14 cellular contexts compared by ENCODE assay signal in the genomic region with DNA sequence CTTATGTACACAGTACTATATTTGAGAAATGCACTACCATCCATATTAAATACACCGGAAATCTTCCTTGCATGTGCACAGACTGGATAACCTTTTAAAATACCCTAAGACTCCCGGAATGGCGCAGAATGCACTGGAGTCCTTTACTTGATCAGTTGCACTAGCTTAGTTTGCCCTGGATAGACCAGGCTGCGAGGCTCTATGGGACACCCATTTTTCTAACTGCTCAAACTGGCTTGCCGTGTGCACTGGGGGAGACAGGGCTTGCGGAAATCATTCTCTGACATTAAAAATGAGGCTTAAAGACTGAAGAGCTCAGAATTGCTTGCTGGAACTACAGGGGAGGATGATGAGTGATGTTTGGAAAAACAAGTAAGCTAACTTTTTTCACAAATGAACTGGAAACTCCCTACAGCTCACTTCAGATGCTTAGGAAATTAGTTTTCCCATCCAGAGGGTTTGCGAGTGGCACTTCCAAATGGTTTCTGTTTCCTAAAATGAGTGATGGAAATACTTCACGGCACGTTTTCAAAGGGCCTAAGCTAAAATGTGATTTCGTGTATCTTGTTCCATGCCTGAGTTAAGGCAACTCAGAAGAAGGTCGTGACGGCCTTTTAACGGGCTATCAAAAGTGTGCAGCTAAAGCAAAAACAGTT. TPM values are rescaled to one million over a fixed set of nuclear protein-coding genes. Genes with fewer than 3 reads are reported as not detected.
DNase-seq lines count a peak whose midpoint lies in the region; ATAC-seq and TF ChIP-seq lines count a peak whose summit lies in the region.
"Had no signal": no experiment of that assay in that cellular context is flagged by ENCODE, and none has a peak within 500 bp of the region (broad histone marks: within the 10 kb centered on the region; RNA-seq: fewer than 3 reads in every experiment).

No MANE protein-coding gene starts in this region.

- H3K36me3 ChIP-seq in heart left ventricle (peaks cover 0 to 8% (median 0%) of the 10 kb centered on the region in 9 donors), brain microvascular endothelial cell (replicated peaks) (no peaks in the 10 kb centered on the region), mucosa of rectum (ENCODE audit: control insufficient read depth in 2 of 2, insufficient read depth in 2 of 2, low read length in 2 of 2) (peaks cover 0 to 7% of the 10 kb centered on the region in 2 donors)

- H3K9me3 ChIP-seq in heart left ventricle: no peaks in the 10 kb centered on the region
- H3K9me3 ChIP-seq in mucosa of rectum (ENCODE audit: control insufficient read depth in 2 of 2, low read length in 2 of 2): no peaks in the 10 kb centered on the region

- no peak for TF ChIP-seq POLR2A in heart left ventricle (IDR thresholded peaks at IDR 0.05)

- H3K27ac ChIP-seq in heart left ventricle (peak overlapping the region in 7 of 12 donors; percentile 5 to 93 (median 44)), brain microvascular endothelial cell (peak overlapping the region; percentile 9), mucosa of rectum (ENCODE audit: low read depth in 2 of 2, low read length in 2 of 2) (peak overlapping the region; percentile 80 to 86)

- H3K4me1 ChIP-seq in heart left ventricle (peaks cover 6 to 69% (median 44%) of the 10 kb centered on the region in 12 donors), mucosa of rectum (ENCODE audit: control insufficient read depth in 2 of 2, insufficient read depth in 2 of 2, low read length in 2 of 2) (peaks cover 15 to 29% of the 10 kb centered on the region in 2 donors)

- intact Hi-C loops in heart left ventricle (cut with DNase I) (loop anchor here in 9 of 10 donors (5.0 to 10.0 kb wide), 12 partner anchors 40 to 337 kb away; a partner anchor contains a TSS), left cardiac atrium (cut with DNase I) (no loop called here)

- in situ Hi-C loops in brain microvascular endothelial cell (cut with HindIII; ENCODE audit: low pct_ligation_motif_present, low sequenced_read_pairs): no loop called here

- H3K4me1 Mint-ChIP-seq in type B pancreatic cell (ENCODE audit: unreplicated experiment): peaks cover 57% of the 10 kb centered on the region

- H3K27ac Mint-ChIP-seq in type B pancreatic cell: peak overlapping the region; percentile 95

- 60 to 78% (median 71%) methylated on average over 13 of the region's 13 CpGs for WGBS in heart left ventricle, 4 donors

- no peaks in the 10 kb centered on the region for H3K27me3 Mint-ChIP-seq in type B pancreatic cell

- H3K36me3 Mint-ChIP-seq in type B pancreatic cell: peaks cover 32% of the 10 kb centered on the region

- H3K4me3 ChIP-seq in heart left ventricle (peak overlapping the region in 8 of 12 donors; percentile 64 to 98 (median 90)), brain microvascular endothelial cell (ENCODE audit: low read depth, low read length) (no peak overlapping the region), mucosa of rectum (ENCODE audit: low read length in 2 of 2) (peak overlapping the region in 1 of 2 donors; percentile 89)

- no peaks in the 10 kb centered on the region for H3K27me3 ChIP-seq in heart left ventricle
- no peaks in the 10 kb centered on the region for H3K27me3 ChIP-seq in brain microvascular endothelial cell (replicated peaks)
- no peaks in the 10 kb centered on the region for H3K27me3 ChIP-seq in mucosa of rectum (ENCODE audit: control insufficient read depth in 2 of 2, insufficient read depth in 2 of 2, low read length in 2 of 2)

- DNase-seq in heart left ventricle (no peak), left cardiac atrium (no peak), brain microvascular endothelial cell (no peak), type B pancreatic cell (ENCODE audit: extremely low spot score, unreplicated experiment) (no peak), NCI-H1048 (lab: John Stamatoyannopoulos, UW) (no peak)
- no peak for DNase-seq in stimulated activated CD8-positive, alpha-beta memory T cell treated with anti-CD3 and anti-CD28 coated beads, Interleukin-4, amount 100 ng/mL, for 48 hours
- DNase-seq: effector CD8-positive, alpha-beta T cell; left colon; NCI-H2081 treated with DMSO at 0.1 percent for 48 hours; SIG-M5; stimulated activated CD4-positive, alpha-beta T cell treated with anti-CD3 and anti-CD28 coated beads, Interleukin-2, amount 100 ng/mL, for 48 hours had no signal

- peak overlapping the region in 1 of 2 donors; percentile 35 for H3K9ac ChIP-seq in mucosa of rectum (ENCODE audit: low read depth in 1 of 2, low read length in 2 of 2)

- TF ChIP-seq CTCF in heart left ventricle (IDR thresholded peaks at IDR 0.05): no peak
- TF ChIP-seq CTCF in brain microvascular endothelial cell (IDR thresholded peaks at IDR 0.05; ENCODE audit: low read depth, low read length, missing control alignments): no peak
- TF ChIP-seq CTCF in type B pancreatic cell (conservative IDR thresholded peaks at IDR 0.05): no peak

- no peaks in the 10 kb centered on the region for H3K9me3 Mint-ChIP-seq in type B pancreatic cell

- ATAC-seq in heart left ventricle: no peak
- ATAC-seq in left cardiac atrium: no peak
- no peak for ATAC-seq in HG03135 (IDR thresholded peaks at IDR 0.05; ENCODE audit: unreplicated experiment)
- ATAC-seq: HCT116, left colon had no signal

- H3K4me3 Mint-ChIP-seq in type B pancreatic cell: peak overlapping the region; percentile 94

RNA-seq across cellular contexts. Expression of a gene that starts 2.7 kb away (rescaled TPM):
- total RNA-seq in heart left ventricle (10 to 100 TPM; 28.4 to 54.2 (median 35.0) TPM), left cardiac atrium (10 to 100 TPM; 30.7 to 36.5 TPM), type B pancreatic cell (ENCODE audit: low replicate concordance) (86.4 and 103 TPM in 2 replicates)
- 10 to 100 TPM; 22.6 to 23.9 TPM for polyA plus RNA-seq in heart left ventricle

Comparison
In these comparisons a context has a peak if more than half of its experiments do, and no peak if none do; other contexts are left out.
1. intact Hi-C loops: an anchor here in heart left ventricle (5.0 to 10.0 kb wide); none called in left cardiac atrium.
2. H3K27ac ChIP-seq: peak in every context shown above with its lines; median percentile 83 in mucosa of rectum; 44 in heart left ventricle; 9 in brain microvascular endothelial cell.